Comparison of ENCODE assay signal across 17 cellular contexts in the genomic region with DNA sequence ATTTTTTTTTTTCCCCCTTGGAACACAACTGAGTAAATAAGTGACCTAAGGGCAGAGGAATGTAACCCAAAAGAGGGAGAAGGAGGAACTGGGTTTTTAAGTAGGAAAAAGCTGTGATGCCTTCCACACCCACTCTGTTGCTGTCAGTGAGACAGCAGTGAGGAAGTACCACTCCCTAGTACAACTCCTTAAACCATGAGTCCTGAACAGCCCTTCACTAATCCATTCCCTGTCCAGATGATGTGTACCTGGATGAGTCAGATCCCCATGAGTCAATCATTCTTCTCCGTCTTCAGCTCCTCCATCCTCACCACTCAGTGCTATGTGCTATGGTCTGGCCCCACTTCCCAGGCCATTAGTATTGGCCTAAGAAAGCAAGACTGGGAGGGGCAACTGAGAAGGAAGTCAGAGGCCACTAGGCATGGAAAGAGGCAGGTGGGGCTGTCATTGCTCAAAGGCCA. TPM values are rescaled to one million over a fixed set of nuclear protein-coding genes. Genes with fewer than 3 reads are reported as not detected.
A peak's percentile ranks its signal among the peaks of the same experiment; 100 is the strongest.
DNase-seq lines count a peak whose midpoint lies in the region; ATAC-seq and TF ChIP-seq lines count a peak whose summit lies in the region.
"Had no signal": no experiment of that assay in that cellular context is flagged by ENCODE, and none has a peak within 500 bp of the region (broad histone marks: within the 10 kb centered on the region; RNA-seq: fewer than 3 reads in every experiment).

No MANE protein-coding gene starts in this region.

- no peak for TF ChIP-seq CTCF in epithelial cell of esophagus (IDR thresholded peaks at IDR 0.05; ENCODE audit: insufficient read depth, low read depth, low read length, missing control alignments)
- no peak for TF ChIP-seq CTCF in omental fat pad (IDR thresholded peaks at IDR 0.05)

- H3K4me3 ChIP-seq in epithelial cell of esophagus (ENCODE audit: low read length) = no peak overlapping the region
- H3K4me3 ChIP-seq: ascending aorta, dorsolateral prefrontal cortex, suprapubic skin had no signal

- DNase-seq in DMS53 treated with DMSO at 0.1 percent for 48 hours (lab: John Stamatoyannopoulos, UW; ENCODE audit: unreplicated experiment) (peak; percentile 62), M059J (ENCODE audit: low read depth) (peak; percentile 51), epithelial cell of esophagus (ENCODE audit: low read depth) (peak; percentile 98), omental fat pad (ENCODE audit: low spot score) (no peak), NCI-H1694 treated with DMSO at 0.1 percent for 48 hours (lab: John Stamatoyannopoulos, UW) (no peak)
- no peak for DNase-seq in activated CD8-positive, alpha-beta memory T cell treated with anti-CD3 and anti-CD28 coated beads, Interleukin-2, amount 50 U/mL, for 4 hours
- DNase-seq: activated CD8-positive, alpha-beta memory T cell treated with anti-CD3 and anti-CD28 coated beads for 24 hours; activated effector memory CD4-positive, alpha-beta T cell treated with Interleukin-2 at 50 U/mL for 16 hours; C1 segment of cervical spinal cord; dorsolateral prefrontal cortex; midbrain; NCI-H2171; SK-N-SH had no signal

- ATAC-seq in omental fat pad (ENCODE audit: low FRiP score) = peak; percentile 54
- no peak for ATAC-seq in GM18861 (IDR thresholded peaks at IDR 0.05; ENCODE audit: unreplicated experiment)
- no peak for ATAC-seq in GM19467 (IDR thresholded peaks at IDR 0.05; ENCODE audit: unreplicated experiment)

RNA-seq across cellular contexts. Expression of a gene that starts 12.9 kb away (rescaled TPM):
- total RNA-seq in M059J (2014; rRNA removed; shearing (Covaris generic)) = not detected in 2 replicates
- not detected for total RNA-seq in omental fat pad
- total RNA-seq: ascending aorta, dorsolateral prefrontal cortex had no signal

RNA-seq across cellular contexts. Expression of a gene that starts 28.5 kb away (rescaled TPM):
- total RNA-seq in M059J (2014; rRNA removed; shearing (Covaris generic)) = 0.17 and 3.3 TPM in 2 replicates
- total RNA-seq in omental fat pad = 1,000 to 10,000 TPM in 2 of 4 donors, 100 to 1,000 TPM in 2; 491 to 3,641 (median 1,025) TPM

Comparison
In these comparisons a context has a peak if more than half of its experiments do, and no peak if none do; other contexts are left out.
1. DNase-seq: peak in DMS53 treated with DMSO at 0.1 percent for 48 hours (single experiment), M059J (single experiment) and epithelial cell of esophagus (single experiment); none in omental fat pad (single experiment), NCI-H1694 treated with DMSO at 0.1 percent for 48 hours (single experiment) and activated CD8-positive, alpha-beta memory T cell treated with anti-CD3 and anti-CD28 coated beads, Interleukin-2, amount 50 U/mL, for 4 hours (single experiment).
2. RNA of a gene that starts 28.5 kb away (total RNA-seq): 491 to 3,641 TPM in omental fat pad; 0.17 to 3.3 TPM in M059J; every median in the first group is over 100 times any median in the second.